1 cellular context compared by ENCODE assay signal in genomic region chr19:29605653-29606419, GRCh38.
TF ChIP-seq lines count a peak whose summit lies in the region.

Gene POP4, plus strand, starts transcription at chr19:29606283. Its CDS starts 36 bp downstream, at chr19:29606319.

TF ChIP-seq in A549, 52 proteins besides CTCF, POLR2A, EP300 and RAD21 (continued from another document):
- TF ChIP-seq MAFK (IDR thresholded peaks at IDR 0.05; ENCODE audit: partially characterized antibody) (no peak), FOXS1 (CRISPR knock-in tag; IDR thresholded peaks at IDR 0.05) (no peak), PBX3 (IDR thresholded peaks at IDR 0.05) (peak; percentile 72), BCL3 (IDR thresholded peaks at IDR 0.05) (peak; percentile 99), MYC (IDR thresholded peaks at IDR 0.05; ENCODE audit: borderline replicate concordance, low read length) (peak; percentile 94), HDAC2 (IDR thresholded peaks at IDR 0.05) (no peak), RFX5 (IDR thresholded peaks at IDR 0.05) (peak; percentile 69; the same call in 1 of the 2 replicates), TFCP2L1 (CRISPR knock-in tag; IDR thresholded peaks at IDR 0.05) (peak; percentile 76)
